ENCODE assay signal across 12 cellular contexts in genomic region chr12:89067436-89067835, GRCh38.
DNase-seq lines count a peak whose midpoint lies in the region; ATAC-seq and TF ChIP-seq lines count a peak whose summit lies in the region.
"Had no signal": no experiment of that assay in that cellular context is flagged by ENCODE, and none has a peak within 500 bp of the region (broad histone marks: within the 10 kb centered on the region; RNA-seq: fewer than 3 reads in every experiment).

No MANE protein-coding gene starts in this region.

- H2BK12ac ChIP-seq in H9 (ENCODE audit: insufficient read length, low read depth, low read length) = no peak overlapping the region

- TF ChIP-seq EP300 in tibial nerve (IDR thresholded peaks at IDR 0.05) (no peak), gastroesophageal sphincter (IDR thresholded peaks at IDR 0.05) (no peak)

- H3K27me3 Mint-ChIP-seq in stimulated activated naive CD8-positive, alpha-beta T cell treated with anti-CD3 and anti-CD28 coated beads, Interleukin-15, amount 100 ng/mL, for 72 hours = no peaks in the 10 kb centered on the region
- H3K27me3 Mint-ChIP-seq in H9 (ENCODE audit: low read depth) = no peaks in the 10 kb centered on the region

- DNase-seq in stimulated activated naive CD8-positive, alpha-beta T cell treated with anti-CD3 and anti-CD28 coated beads, Interleukin-15, Interleukin-2, amounts not matched to agents 100 U/mL and 50 U/mL, for 24 hours = no peak
- DNase-seq in stimulated activated naive CD8-positive, alpha-beta T cell treated with anti-CD3 and anti-CD28 coated beads, Interleukin-15, amount 100 ng/mL, for 72 hours = no peak
- DNase-seq in RWPE2 (ENCODE audit: low spot score) (no peak), fibroblast of the aortic adventitia (ENCODE audit: low read depth) (peak; percentile 80), tibial nerve (ENCODE audit: low spot score in 2 of 2) (no peak), H9 (no peak)
- DNase-seq: activated T-cell treated with anti-CD3 and anti-CD28 coated beads, Interleukin-2, amount 50 U/mL, for 48 hours; C1 segment of cervical spinal cord; KBM-7; thyroid gland had no signal

- H3K79me1 ChIP-seq in H9 (ENCODE audit: insufficient read depth, low read depth, low read length, poor library complexity, severe bottlenecking) = no peaks in the 10 kb centered on the region

- H3K4me1 Mint-ChIP-seq in stimulated activated naive CD8-positive, alpha-beta T cell treated with anti-CD3 and anti-CD28 coated beads, Interleukin-15, amount 100 ng/mL, for 72 hours = peaks cover 18% of the 10 kb centered on the region
- H3K4me1 Mint-ChIP-seq in H9 = peaks cover 5 to 12% of the 10 kb centered on the region in 2 experiments

- H2BK15ac ChIP-seq in H9 (ENCODE audit: low read depth, low read length) = no peak overlapping the region

- H3K27me3 ChIP-seq in RWPE2 (ENCODE audit: insufficient read depth, poor library complexity, severe bottlenecking) = no peaks in the 10 kb centered on the region
- no peaks in the 10 kb centered on the region for H3K27me3 ChIP-seq in tibial nerve
- H3K27me3 ChIP-seq in gastroesophageal sphincter = no peaks in the 10 kb centered on the region
- H3K27me3 ChIP-seq in H9 (ENCODE audit: insufficient read depth, low read length) = no peaks in the 10 kb centered on the region
- H3K27me3 ChIP-seq: thyroid gland had no signal

- H3K36me3 Mint-ChIP-seq in H9 (ENCODE audit: insufficient read depth in 1 of 3, low read depth in 3 of 3) = no peaks in the 10 kb centered on the region

- no peak overlapping the region for H2AFZ ChIP-seq in H9 (ENCODE audit: low read length)

- H3K4me3 Mint-ChIP-seq in stimulated activated naive CD8-positive, alpha-beta T cell treated with anti-CD3 and anti-CD28 coated beads, Interleukin-15, amount 100 ng/mL, for 72 hours = no peak overlapping the region
- no peak overlapping the region for H3K4me3 Mint-ChIP-seq in H9

- peaks cover 21% of the 10 kb centered on the region for H3K4me1 ChIP-seq in RWPE2 (ENCODE audit: insufficient read depth, poor library complexity, severe bottlenecking)
- H3K4me1 ChIP-seq in tibial nerve = no peaks in the 10 kb centered on the region
- no peaks in the 10 kb centered on the region for H3K4me1 ChIP-seq in gastroesophageal sphincter
- peaks cover 4% of the 10 kb centered on the region; the same call in 1 of the 2 replicates for H3K4me1 ChIP-seq in H9 (ENCODE audit: insufficient read depth, low read length)

- no peak overlapping the region for H3K4ac ChIP-seq in H9 (ENCODE audit: low read depth, low read length)

- no peak overlapping the region for H2BK120ac ChIP-seq in H9 (ENCODE audit: low read depth, low read length, poor library complexity, severe bottlenecking)

- H3K36me3 ChIP-seq in RWPE2 (ENCODE audit: low read depth) (no peaks in the 10 kb centered on the region), tibial nerve (no peaks in the 10 kb centered on the region), gastroesophageal sphincter (no peaks in the 10 kb centered on the region)
- H3K36me3 ChIP-seq: thyroid gland had no signal

- no peak overlapping the region for H4K8ac ChIP-seq in H9 (replicated peaks; ENCODE audit: insufficient read length, low read depth, low read length)

- H3K9ac ChIP-seq in H9 (ENCODE audit: extremely low read depth, insufficient read length, low read length) = no peak overlapping the region

- no peaks in the 10 kb centered on the region for H3K23me2 ChIP-seq in H9 (ENCODE audit: insufficient read length, low read depth, low read length, poor library complexity, severe bottlenecking)

- no peak overlapping the region for H3T11ph ChIP-seq in H9 (ENCODE audit: low read length)

- H3K23ac ChIP-seq in H9 (ENCODE audit: insufficient read length, low read depth, low read length) = no peak overlapping the region

- TF ChIP-seq CTCF in RWPE2 (IDR thresholded peaks at IDR 0.05; ENCODE audit: poor library complexity, severe bottlenecking) (no peak), fibroblast of the aortic adventitia (IDR thresholded peaks at IDR 0.05; ENCODE audit: insufficient read depth, low read length) (no peak), tibial nerve (IDR thresholded peaks at IDR 0.05) (no peak), gastroesophageal sphincter (IDR thresholded peaks at IDR 0.05) (no peak), H9 (conservative IDR thresholded peaks at IDR 0.05) (no peak)

- ATAC-seq in stimulated activated naive CD8-positive, alpha-beta T cell treated with anti-CD3 and anti-CD28 coated beads, Interleukin-15, Interleukin-2, amounts not matched to agents 100 U/mL and 50 U/mL, for 24 hours = peak; percentile 2
- no peak for ATAC-seq in stimulated activated naive CD8-positive, alpha-beta T cell treated with anti-CD3 and anti-CD28 coated beads, Interleukin-15, amount 100 ng/mL, for 72 hours
- ATAC-seq in RWPE2 (ENCODE audit: low read depth) = peak; percentile 91
- ATAC-seq in GM18907 (IDR thresholded peaks at IDR 0.05; ENCODE audit: unreplicated experiment) = no peak
- no peak for ATAC-seq in gastroesophageal sphincter

- H2AK5ac ChIP-seq in H9 (ENCODE audit: insufficient read length, low read length) = no peak overlapping the region

- no peaks in the 10 kb centered on the region for H3K9me3 ChIP-seq in RWPE2 (ENCODE audit: severe bottlenecking)
- H3K9me3 ChIP-seq in tibial nerve = no peaks in the 10 kb centered on the region
- H3K9me3 ChIP-seq in gastroesophageal sphincter = no peaks in the 10 kb centered on the region
- H3K9me3 ChIP-seq in H9 (ENCODE audit: control insufficient read depth, low read depth, low read length) = no peaks in the 10 kb centered on the region
- H3K9me3 ChIP-seq: thyroid gland had no signal

- no peaks in the 10 kb centered on the region for H3K79me2 ChIP-seq in H9 (ENCODE audit: insufficient read depth, low read length)

- H2BK20ac ChIP-seq in H9 (ENCODE audit: low read depth, low read length, poor library complexity, severe bottlenecking) = no peak overlapping the region

- no peak for TF ChIP-seq POLR2A in tibial nerve (IDR thresholded peaks at IDR 0.05)
- TF ChIP-seq POLR2A in gastroesophageal sphincter (IDR thresholded peaks at IDR 0.05) = no peak

- no peak overlapping the region for H3K18ac ChIP-seq in H9 (ENCODE audit: insufficient read length, low read depth, low read length)

- WGBS in tibial nerve, 2 donors = 70 to 79% methylated on average over 1 of the region's 1 CpG
- 93% methylated on average over 1 of the region's 1 CpG; no CpG with 5 or more reads in 1 of the 2 donors for WGBS in gastroesophageal sphincter (ENCODE audit: low coverage in 1 of 2), 2 donors
- no CpG with 5 or more reads among the region's 1 CpG for WGBS in H9 (ENCODE audit: extremely low coverage, insufficient read length, low lambda C conversion rate)

- H3K56ac ChIP-seq in H9 (ENCODE audit: insufficient read length, low read depth, low read length) = no peak overlapping the region

- no peak overlapping the region for H4K91ac ChIP-seq in H9 (ENCODE audit: insufficient read length, low read depth, low read length)

- H3K27ac Mint-ChIP-seq in stimulated activated naive CD8-positive, alpha-beta T cell treated with anti-CD3 and anti-CD28 coated beads, Interleukin-15, amount 100 ng/mL, for 72 hours = no peak overlapping the region
- H3K27ac Mint-ChIP-seq in H9 = no peak overlapping the region

- no peak overlapping the region for H4K5ac ChIP-seq in H9 (ENCODE audit: insufficient read length, low read depth, low read length)

- peak overlapping the region; percentile 67 for H3K27ac ChIP-seq in RWPE2 (ENCODE audit: poor library complexity, severe bottlenecking)
- no peak overlapping the region for H3K27ac ChIP-seq in tibial nerve
- H3K27ac ChIP-seq in gastroesophageal sphincter = no peak overlapping the region
- H3K27ac ChIP-seq in H9 (ENCODE audit: insufficient read length, low read depth, low read length) = no peak overlapping the region
- H3K27ac ChIP-seq: thyroid gland had no signal

- H3K4me2 ChIP-seq in H9 (ENCODE audit: insufficient read depth, insufficient read length, low read length) = no peak overlapping the region

- H2BK5ac ChIP-seq in H9 (ENCODE audit: insufficient read length, low read length) = no peak overlapping the region

- no peak overlapping the region for H3K14ac ChIP-seq in H9 (ENCODE audit: insufficient read depth, low read length)

- H4K20me1 ChIP-seq in H9 (ENCODE audit: control insufficient read depth, insufficient read depth, insufficient read length) = no peaks in the 10 kb centered on the region

- no peak overlapping the region for H3K4me3 ChIP-seq in RWPE2 (ENCODE audit: severe bottlenecking)
- H3K4me3 ChIP-seq in fibroblast of the aortic adventitia (ENCODE audit: low read depth, low read length) = no peak overlapping the region
- no peak overlapping the region for H3K4me3 ChIP-seq in tibial nerve
- H3K4me3 ChIP-seq in gastroesophageal sphincter = no peak overlapping the region
- H3K4me3 ChIP-seq: thyroid gland had no signal

- H3K9me3 Mint-ChIP-seq in stimulated activated naive CD8-positive, alpha-beta T cell treated with anti-CD3 and anti-CD28 coated beads, Interleukin-15, amount 100 ng/mL, for 72 hours = no peaks in the 10 kb centered on the region
- H3K9me3 Mint-ChIP-seq in H9 = peaks cover 0 to 3% of the 10 kb centered on the region in 2 experiments; a peak in 2 of 5 replicates

Comparison
In these comparisons a context has a peak if more than half of its experiments do, and no peak if none do; other contexts are left out.
1. ATAC-seq: peak in stimulated activated naive CD8-positive, alpha-beta T cell treated with anti-CD3 and anti-CD28 coated beads, Interleukin-15, Interleukin-2, amounts not matched to agents 100 U/mL and 50 U/mL, for 24 hours (single experiment) and RWPE2 (single experiment); none in stimulated activated naive CD8-positive, alpha-beta T cell treated with anti-CD3 and anti-CD28 coated beads, Interleukin-15, amount 100 ng/mL, for 72 hours (single experiment), GM18907 (single experiment) and gastroesophageal sphincter (single experiment).